ENCODE assay signal across 8 cellular contexts in the genomic region with DNA sequence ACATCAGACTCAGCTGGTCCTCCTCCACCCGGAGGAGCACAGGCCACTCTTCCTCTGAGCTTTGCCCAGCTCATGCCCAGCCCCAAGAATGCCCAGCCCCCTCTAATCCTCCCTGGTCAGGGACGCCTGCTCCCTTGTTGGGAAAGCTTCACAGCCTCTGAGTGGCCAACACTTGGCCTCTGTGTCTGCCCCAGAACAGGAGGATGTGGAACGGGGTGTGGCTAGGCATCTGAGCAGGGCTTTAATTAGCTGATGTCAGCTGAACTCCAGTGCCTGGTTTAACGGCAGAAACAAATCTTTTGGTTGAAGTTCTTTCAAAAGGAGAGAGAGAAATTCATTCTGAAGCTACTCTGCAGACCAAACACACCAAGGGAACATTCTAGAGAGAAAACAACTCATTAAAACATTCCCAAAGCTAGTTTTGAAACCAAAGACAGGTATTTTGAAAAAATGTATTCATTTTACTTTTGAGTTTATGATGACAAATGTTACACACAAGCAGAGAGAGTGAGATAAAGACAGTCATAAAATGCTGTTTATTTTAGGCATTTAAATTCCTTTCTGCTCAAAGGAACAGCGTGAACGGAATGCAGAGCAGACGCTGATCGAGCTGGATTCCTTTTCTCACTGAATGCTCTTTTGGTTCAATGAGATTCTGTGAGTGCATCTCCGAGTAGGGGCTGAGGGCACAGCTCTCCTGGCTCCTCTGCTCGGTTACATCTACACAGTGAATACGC.
DNase-seq lines count a peak whose midpoint lies in the region; ATAC-seq and TF ChIP-seq lines count a peak whose summit lies in the region.

No MANE protein-coding gene starts in this region.

- intact Hi-C loops in posterior vena cava (cut with DNase I), result no loop called here
- intact Hi-C loops in activated CD8-positive, alpha-beta T cell treated with anti-CD3 and anti-CD28 coated beads for 36 hours (cut with micrococcal nuclease), result no loop called here

- H3K4me1 Mint-ChIP-seq in T-helper 1 cell treated with Interleukin-12 subunit alpha and Interleukin-12 subunit beta and Interleukin-4 antibody, amounts not matched to agents 30 μg/mL and 1 μg/mL, for 36 hours (ENCODE audit: low read depth), result peaks cover 4% of the 10 kb centered on the region
- no peaks in the 10 kb centered on the region for H3K4me1 Mint-ChIP-seq in activated CD8-positive, alpha-beta T cell treated with anti-CD3 and anti-CD28 coated beads for 36 hours (ENCODE audit: low read depth)

- CTCF ChIA-PET in activated CD8-positive, alpha-beta T cell treated with anti-CD3 and anti-CD28 coated beads for 36 hours (lab: Charles Lee), result no interaction called here

- no peak overlapping the region for H3K4me3 Mint-ChIP-seq in T-helper 1 cell treated with Interleukin-12 subunit alpha and Interleukin-12 subunit beta and Interleukin-4 antibody, amounts not matched to agents 30 μg/mL and 1 μg/mL, for 36 hours
- H3K4me3 Mint-ChIP-seq in activated CD8-positive, alpha-beta T cell treated with anti-CD3 and anti-CD28 coated beads for 36 hours, result no peak overlapping the region

- TF ChIP-seq CTCF in activated CD8-positive, alpha-beta T cell treated with anti-CD3 and anti-CD28 coated beads for 36 hours (IDR thresholded peaks at IDR 0.05), result no peak

- peak overlapping the region; percentile 45 for H3K27ac Mint-ChIP-seq in T-helper 1 cell treated with Interleukin-12 subunit alpha and Interleukin-12 subunit beta and Interleukin-4 antibody, amounts not matched to agents 30 μg/mL and 1 μg/mL, for 36 hours
- no peak overlapping the region for H3K27ac Mint-ChIP-seq in activated CD8-positive, alpha-beta T cell treated with anti-CD3 and anti-CD28 coated beads for 36 hours

- no peaks in the 10 kb centered on the region for H3K36me3 Mint-ChIP-seq in T-helper 1 cell treated with Interleukin-12 subunit alpha and Interleukin-12 subunit beta and Interleukin-4 antibody, amounts not matched to agents 30 μg/mL and 1 μg/mL, for 36 hours (ENCODE audit: low read depth)
- no peaks in the 10 kb centered on the region for H3K36me3 Mint-ChIP-seq in activated CD8-positive, alpha-beta T cell treated with anti-CD3 and anti-CD28 coated beads for 36 hours (ENCODE audit: low read depth)

- no peak for ATAC-seq in activated CD8-positive, alpha-beta T cell treated with anti-CD3 and anti-CD28 coated beads for 36 hours
- no peak for ATAC-seq in HG03196 (IDR thresholded peaks at IDR 0.05; ENCODE audit: unreplicated experiment)

- POLR2A ChIA-PET in activated CD8-positive, alpha-beta T cell treated with anti-CD3 and anti-CD28 coated beads for 36 hours (lab: Charles Lee), result interaction anchor here (1.1 kb wide), 1 partner anchor 39 kb away, joined by 3 read pairs; no protein-coding TSS in a partner anchor

- no peaks in the 10 kb centered on the region for H3K9me3 Mint-ChIP-seq in T-helper 1 cell treated with Interleukin-12 subunit alpha and Interleukin-12 subunit beta and Interleukin-4 antibody, amounts not matched to agents 30 μg/mL and 1 μg/mL, for 36 hours
- no peaks in the 10 kb centered on the region for H3K9me3 Mint-ChIP-seq in activated CD8-positive, alpha-beta T cell treated with anti-CD3 and anti-CD28 coated beads for 36 hours

- DNase-seq in ELF-1 (ENCODE audit: low read depth, low spot score) (peak; percentile 37), globus pallidus (ENCODE audit: low spot score) (peak; percentile 26), posterior vena cava (ENCODE audit: low spot score) (peak; percentile 71), NCI-H510A treated with DMSO at 0.1 percent for 48 hours (lab: John Stamatoyannopoulos, UW) (no peak), DMS153 (lab: John Stamatoyannopoulos, UW) (no peak)
- DNase-seq in activated CD8-positive, alpha-beta T cell treated with anti-CD3 and anti-CD28 coated beads for 36 hours, result no peak

- no peaks in the 10 kb centered on the region for H3K27me3 Mint-ChIP-seq in T-helper 1 cell treated with Interleukin-12 subunit alpha and Interleukin-12 subunit beta and Interleukin-4 antibody, amounts not matched to agents 30 μg/mL and 1 μg/mL, for 36 hours (ENCODE audit: low read depth)
- no peaks in the 10 kb centered on the region for H3K27me3 Mint-ChIP-seq in activated CD8-positive, alpha-beta T cell treated with anti-CD3 and anti-CD28 coated beads for 36 hours

Comparison
In these comparisons a context has a peak if more than half of its experiments do, and no peak if none do; other contexts are left out.
1. DNase-seq: peak in ELF-1 (single experiment), globus pallidus (single experiment) and posterior vena cava (single experiment); none in NCI-H510A treated with DMSO at 0.1 percent for 48 hours (single experiment), DMS153 (single experiment) and activated CD8-positive, alpha-beta T cell treated with anti-CD3 and anti-CD28 coated beads for 36 hours (single experiment).